In the genomic region with DNA sequence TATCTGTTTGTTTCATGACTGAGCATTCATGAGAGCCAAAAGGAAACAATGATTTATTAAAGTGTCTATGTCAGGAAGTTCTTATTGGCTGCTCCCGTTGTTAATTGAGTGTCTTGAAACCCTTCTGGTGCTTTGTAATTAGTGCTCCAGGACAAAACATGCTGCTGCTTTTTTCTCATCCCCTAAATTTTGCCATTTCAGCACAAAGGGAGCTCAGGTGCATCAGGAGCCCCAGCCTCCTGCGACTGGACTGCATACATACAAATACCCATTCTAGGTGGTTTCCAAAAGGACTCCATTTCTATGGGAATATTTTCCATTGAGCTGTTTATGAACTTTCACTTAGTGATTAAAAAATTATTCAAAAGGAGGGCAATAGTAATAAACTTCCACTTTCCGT, we compare ENCODE assay signal across 25 cellular contexts.
DNase-seq lines count a peak whose midpoint lies in the region; ATAC-seq, FAIRE-seq and TF ChIP-seq lines count a peak whose summit lies in the region.
"Had no signal": no experiment of that assay in that cellular context is flagged by ENCODE, and none has a peak within 500 bp of the region (broad histone marks: within the 10 kb centered on the region; RNA-seq: fewer than 3 reads in every experiment).

No MANE protein-coding gene starts in this region.

- no peaks in the 10 kb centered on the region for H4K20me1 ChIP-seq in HepG2 (ENCODE audit: insufficient read depth, low read length)
- H4K20me1 ChIP-seq in Karpas-422 (ENCODE audit: insufficient read depth, low read depth, low read length) = no peaks in the 10 kb centered on the region
- H4K20me1 ChIP-seq in endothelial cell of umbilical vein (replicated peaks; ENCODE audit: control insufficient read depth, extremely low read depth, insufficient read depth, low read length) = no peaks in the 10 kb centered on the region
- H4K20me1 ChIP-seq: BLaER1 had no signal

- H3K4me3 Mint-ChIP-seq in nephron progenitor cell = no peak overlapping the region
- H3K4me3 Mint-ChIP-seq: CD14-positive monocyte; CD4-positive, alpha-beta memory T cell; CD8-positive, alpha-beta memory T cell had no signal

- H3K4me2 ChIP-seq in HepG2 (ENCODE audit: low read depth, low read length) (no peak overlapping the region), Karpas-422 (ENCODE audit: low read depth, low read length, poor library complexity, severe bottlenecking) (no peak overlapping the region), endothelial cell of umbilical vein (ENCODE audit: insufficient read depth, low read length) (no peak overlapping the region)
- H3K4me2 ChIP-seq: BLaER1 had no signal

- DNase-seq in HepG2 (ENCODE audit: low spot score) (no peak), right lobe of liver (no peak), Karpas-422 (no peak), endothelial cell of umbilical vein (ENCODE audit: low read depth, low spot score) (peak; percentile 48), nephron progenitor cell (no peak), NCI-H2171 treated with DMSO at 0.1 percent for 48 hours (lab: John Stamatoyannopoulos, UW) (no peak), COR-L47 (lab: John Stamatoyannopoulos, UW) (no peak)
- DNase-seq: ACHN; BE2C; C1 segment of cervical spinal cord; Caco-2; Calu3; CD4-positive, alpha-beta memory T cell; CD4-positive, CD25-positive, alpha-beta regulatory T cell; CD8-positive, alpha-beta memory T cell; DMS79 treated with DMSO at 0.1 percent for 48 hours; GF-D8 had no signal

- peaks cover 6% of the 10 kb centered on the region for H3K36me3 Mint-ChIP-seq in nephron progenitor cell (ENCODE audit: low read depth)
- H3K36me3 Mint-ChIP-seq: CD14-positive monocyte; CD4-positive, CD25-positive, alpha-beta regulatory T cell had no signal

- TF ChIP-seq POLR2A in HepG2 (IDR thresholded peaks at IDR 0.05; ENCODE audit: insufficient read depth in 1 of 2, low read depth in 2 of 2, low read length in 2 of 2) = no peak
- no peak for TF ChIP-seq POLR2A in right lobe of liver (IDR thresholded peaks at IDR 0.05)
- TF ChIP-seq POLR2A in endothelial cell of umbilical vein (IDR thresholded peaks at IDR 0.05; ENCODE audit: low read depth, low read length) = no peak

- H3K4me1 Mint-ChIP-seq in nephron progenitor cell = peaks cover 29% of the 10 kb centered on the region
- H3K4me1 Mint-ChIP-seq: CD14-positive monocyte; CD4-positive, alpha-beta memory T cell; CD4-positive, CD25-positive, alpha-beta regulatory T cell; CD8-positive, alpha-beta memory T cell had no signal

- CTCF ChIA-PET in HepG2 (lab: Yijun Ruan, JAX; ENCODE audit: low intra/inter-chr PET ratio, low total read pairs) (no interaction called here), endothelial cell of umbilical vein (lab: Charles Lee) (interaction anchor here (1.3 to 1.5 kb wide), 2 partner anchors 11 to 235 kb away, joined by 3 to 4 read pairs; no protein-coding TSS in a partner anchor)

- H2AFZ ChIP-seq in HepG2 (ENCODE audit: low read length) = no peak overlapping the region
- H2AFZ ChIP-seq in Karpas-422 (ENCODE audit: low read length) = peak overlapping the region; percentile 32; the same call in 1 of the 2 replicates
- H2AFZ ChIP-seq in endothelial cell of umbilical vein (ENCODE audit: low read depth, low read length) = no peak overlapping the region

- 5% methylated on average over 3 of the region's 3 CpGs for WGBS in HepG2 (ENCODE audit: low lambda C conversion rate)
- WGBS in right lobe of liver (ENCODE audit: insufficient coverage, low coverage, low lambda C conversion rate, missing lambda C conversion rate) = 37% methylated on average over 3 of the region's 3 CpGs

- H3K9ac ChIP-seq in HepG2 (ENCODE audit: insufficient read depth, low read depth, low read length) (no peak overlapping the region), Karpas-422 (ENCODE audit: low read length) (no peak overlapping the region), endothelial cell of umbilical vein (replicated peaks; ENCODE audit: extremely low read depth, insufficient read depth, low read length) (no peak overlapping the region)
- H3K9ac ChIP-seq: BLaER1 had no signal

- H3K9me3 ChIP-seq in HepG2 (ENCODE audit: low read length) (peaks cover 66% of the 10 kb centered on the region), right lobe of liver (no peaks in the 10 kb centered on the region), Karpas-422 (ENCODE audit: low read length) (no peaks in the 10 kb centered on the region; the same call in 1 of the 2 replicates), endothelial cell of umbilical vein (replicated peaks; ENCODE audit: control insufficient read depth, insufficient read depth, low read length) (no peaks in the 10 kb centered on the region)
- H3K9me3 ChIP-seq: Caco-2 had no signal

- dilution Hi-C loops in endothelial cell of umbilical vein (cut with MboI; ENCODE audit: extremely low pct_ligation_motif_present, low sequenced_read_pairs) = no loop called here

- H3K27ac Mint-ChIP-seq in nephron progenitor cell = peak overlapping the region; percentile 31
- H3K27ac Mint-ChIP-seq: CD14-positive monocyte; CD4-positive, alpha-beta memory T cell; CD4-positive, CD25-positive, alpha-beta regulatory T cell; CD8-positive, alpha-beta memory T cell had no signal

- FAIRE-seq in HepG2 (lab: Jason Lieb, UNC) = no peak
- no peak for FAIRE-seq in endothelial cell of umbilical vein (lab: Jason Lieb, UNC)
- FAIRE-seq: D721Med, G401.6, GM12891, GM19239 had no signal

- no peaks in the 10 kb centered on the region for H3K9me1 ChIP-seq in endothelial cell of umbilical vein (replicated peaks; ENCODE audit: control insufficient read depth, extremely low read depth, insufficient read depth, low read length)

- POLR2A ChIA-PET in HepG2 (lab: Yijun Ruan, JAX) (no interaction called here), endothelial cell of umbilical vein (lab: Charles Lee) (no interaction called here)

- TF ChIP-seq EP300 in HepG2 (IDR thresholded peaks at IDR 0.05; ENCODE audit: low read depth in 2 of 2, low read length in 2 of 2) = no peak
- no peak for TF ChIP-seq EP300 in HepG2 (CRISPR knock-in tag; IDR thresholded peaks at IDR 0.05; ENCODE audit: borderline replicate concordance)

- TF ChIP-seq RAD21 in HepG2 (CRISPR knock-in tag; IDR thresholded peaks at IDR 0.05) = no peak

- no peaks in the 10 kb centered on the region for H3K9me2 ChIP-seq in Karpas-422 (replicated peaks; ENCODE audit: insufficient read depth, low read length)

- no peak overlapping the region for H3K27ac ChIP-seq in HepG2 (ENCODE audit: extremely low read length, insufficient read depth, low read length)
- H3K27ac ChIP-seq in right lobe of liver = no peak overlapping the region
- H3K27ac ChIP-seq in Karpas-422 (ENCODE audit: low read length) = no peak overlapping the region
- H3K27ac ChIP-seq in endothelial cell of umbilical vein (ENCODE audit: insufficient read depth, low read depth, low read length) = no peak overlapping the region
- H3K27ac ChIP-seq: 22Rv1, BLaER1 had no signal

- intact Hi-C loops in HepG2 (cut with micrococcal nuclease; ENCODE audit: unreplicated experiment) (no loop called here), right lobe of liver (cut with DNase I) (no loop called here), endothelial cell of umbilical vein (cut with micrococcal nuclease) (no loop called here)

- no peak for TF ChIP-seq CTCF in HepG2 (CRISPR knock-in tag; IDR thresholded peaks at IDR 0.05)
- no peak for TF ChIP-seq CTCF in right lobe of liver (IDR thresholded peaks at IDR 0.05)
- TF ChIP-seq CTCF in endothelial cell of umbilical vein (IDR thresholded peaks at IDR 0.05; ENCODE audit: extremely low read depth in 1 of 2, insufficient read depth in 1 of 2, low read depth in 1 of 2, low read length in 2 of 2) = no peak
- no peak for TF ChIP-seq CTCF in nephron progenitor cell (IDR thresholded peaks at IDR 0.05)

- in situ Hi-C loops in HepG2 (cut with HindIII; ENCODE audit: extremely low pct_ligation_motif_present, low pct_unique_long_range_greater_than_20kb) = no loop called here

- H3K36me3 ChIP-seq in HepG2 (replicated peaks in 1 of 2; ENCODE audit: control insufficient read depth in 1 of 2, insufficient read depth in 2 of 2, low read length in 2 of 2) (no peaks in the 10 kb centered on the region), right lobe of liver (no peaks in the 10 kb centered on the region), Karpas-422 (ENCODE audit: insufficient read depth, low read length) (no peaks in the 10 kb centered on the region), endothelial cell of umbilical vein (ENCODE audit: control insufficient read depth in 2 of 2, extremely low read depth in 1 of 2, insufficient read depth in 2 of 2, low read length in 2 of 2) (no peaks in the 10 kb centered on the region)
- H3K36me3 ChIP-seq: BE2C, BLaER1 had no signal

- no TSS peak for BruUV-seq in HepG2 (replicated peaks; lab: Mats Ljungman, UMichigan)
- no TSS peak for BruUV-seq in endothelial cell of umbilical vein (replicated peaks; lab: Mats Ljungman, UMichigan)

- ATAC-seq in HepG2 (no peak), right lobe of liver (no peak), HG03175 (IDR thresholded peaks at IDR 0.05; ENCODE audit: unreplicated experiment) (no peak)

- no peaks in the 10 kb centered on the region for H3K79me2 ChIP-seq in HepG2 (ENCODE audit: insufficient read depth, low read length)
- H3K79me2 ChIP-seq in Karpas-422 (ENCODE audit: low read length) = no peaks in the 10 kb centered on the region
- H3K79me2 ChIP-seq in endothelial cell of umbilical vein (ENCODE audit: control insufficient read depth, insufficient read depth, low read length) = no peaks in the 10 kb centered on the region

- H3K27me3 Mint-ChIP-seq in nephron progenitor cell (ENCODE audit: low read depth, poor library complexity) = peaks cover 15% of the 10 kb centered on the region

- H3K4me1 ChIP-seq in HepG2 (ENCODE audit: insufficient read depth, low read length) = no peaks in the 10 kb centered on the region
- no peaks in the 10 kb centered on the region for H3K4me1 ChIP-seq in right lobe of liver
- H3K4me1 ChIP-seq in Karpas-422 (ENCODE audit: low read length) = peaks cover 18% of the 10 kb centered on the region
- peaks cover 23% of the 10 kb centered on the region for H3K4me1 ChIP-seq in endothelial cell of umbilical vein (ENCODE audit: control insufficient read depth, extremely low read depth, insufficient read depth, low read length)
- H3K4me1 ChIP-seq: BE2C, Caco-2 had no signal

- H3K4me3 ChIP-seq in HepG2 (replicated peaks in 1 of 3; ENCODE audit: insufficient read depth in 1 of 3, low read depth in 2 of 3, low read length in 3 of 3) = no peak overlapping the region
- no peak overlapping the region for H3K4me3 ChIP-seq in right lobe of liver
- H3K4me3 ChIP-seq in Karpas-422 (ENCODE audit: low read length) = no peak overlapping the region
- no peak overlapping the region for H3K4me3 ChIP-seq in endothelial cell of umbilical vein (replicated peaks in 1 of 3; ENCODE audit: insufficient read depth in 1 of 3, low read depth in 1 of 3, low read length in 3 of 3)
- H3K4me3 ChIP-seq: BLaER1 had no signal

- H3K27me3 ChIP-seq in HepG2 (ENCODE audit: control insufficient read depth in 1 of 2, insufficient read depth in 2 of 2, low read length in 2 of 2) = no peaks in the 10 kb centered on the region
- H3K27me3 ChIP-seq in right lobe of liver = no peaks in the 10 kb centered on the region
- H3K27me3 ChIP-seq in Karpas-422 (ENCODE audit: low read length) = no peaks in the 10 kb centered on the region
- no peaks in the 10 kb centered on the region for H3K27me3 ChIP-seq in endothelial cell of umbilical vein (ENCODE audit: control insufficient read depth in 2 of 2, insufficient read depth in 2 of 2, low read length in 2 of 2)
- H3K27me3 ChIP-seq: BE2C, BLaER1 had no signal

- H3K9me3 Mint-ChIP-seq in nephron progenitor cell = peaks cover 20% of the 10 kb centered on the region
